Comparison of ENCODE assay signal across 18 cellular contexts in the genomic region with DNA sequence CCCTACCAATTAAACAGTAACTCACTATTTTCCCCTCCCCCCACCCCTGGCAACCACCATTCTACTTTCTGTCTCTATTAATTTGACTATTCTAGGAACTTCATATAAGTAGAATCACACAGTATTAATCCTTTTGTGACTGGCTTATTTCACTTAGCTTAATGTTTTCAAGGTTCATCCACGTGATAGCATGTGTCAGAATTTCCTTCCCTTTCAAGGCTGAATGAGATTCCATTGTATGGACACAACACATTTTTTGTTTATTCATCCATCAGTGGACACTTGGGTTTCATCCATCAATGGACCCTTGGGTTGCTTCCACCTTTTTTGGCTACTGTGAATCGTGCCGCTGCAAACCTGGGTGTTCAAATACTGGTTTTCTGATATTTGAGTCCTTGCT. TPM values are rescaled to one million over a fixed set of nuclear protein-coding genes. Genes with fewer than 3 reads are reported as not detected.
DNase-seq lines count a peak whose midpoint lies in the region; ATAC-seq lines count a peak whose summit lies in the region.
"Had no signal": no experiment of that assay in that cellular context is flagged by ENCODE, and none has a peak within 500 bp of the region (broad histone marks: within the 10 kb centered on the region; RNA-seq: fewer than 3 reads in every experiment).

No MANE protein-coding gene starts in this region.

- CTCF ChIA-PET in activated CD4-positive, alpha-beta memory T cell treated with anti-CD3 and anti-CD28 coated beads, Interleukin-2, amount 10 ng/mL, durations not matched to agents 7 days and 5 days (lab: Charles Lee): interaction anchor here (1.2 to 23.3 kb wide), 2 partner anchors 9 to 14 kb away, joined by 3 to 524 read pairs; no protein-coding TSS in a partner anchor

- H3K4me3 Mint-ChIP-seq in activated T-cell treated with anti-CD3 and anti-CD28 coated beads, Interleukin-2, amount 50 U/mL, for 72 hours: peak overlapping the region; percentile 92 to 93
- H3K4me3 Mint-ChIP-seq in activated CD4-positive, alpha-beta memory T cell treated with anti-CD3 and anti-CD28 coated beads, Interleukin-2, amount 10 ng/mL, durations not matched to agents 7 days and 5 days: no peak overlapping the region
- peak overlapping the region; percentile 92 to 94 for H3K4me3 Mint-ChIP-seq in effector memory CD8-positive, alpha-beta T cell
- H3K4me3 Mint-ChIP-seq: endodermal cell had no signal

- H3K27me3 Mint-ChIP-seq in activated T-cell treated with anti-CD3 and anti-CD28 coated beads, Interleukin-2, amount 50 U/mL, for 72 hours (ENCODE audit: low read depth): no peaks in the 10 kb centered on the region
- H3K27me3 Mint-ChIP-seq in activated CD4-positive, alpha-beta memory T cell treated with anti-CD3 and anti-CD28 coated beads, Interleukin-2, amount 10 ng/mL, durations not matched to agents 7 days and 5 days: no peaks in the 10 kb centered on the region
- no peaks in the 10 kb centered on the region for H3K27me3 Mint-ChIP-seq in effector memory CD8-positive, alpha-beta T cell

- H3K27ac Mint-ChIP-seq in activated T-cell treated with anti-CD3 and anti-CD28 coated beads, Interleukin-2, amount 50 U/mL, for 72 hours: peak overlapping the region; percentile 97
- H3K27ac Mint-ChIP-seq in activated CD4-positive, alpha-beta memory T cell treated with anti-CD3 and anti-CD28 coated beads, Interleukin-2, amount 10 ng/mL, durations not matched to agents 7 days and 5 days: peak overlapping the region; percentile 37
- peak overlapping the region; percentile 98 to 100 for H3K27ac Mint-ChIP-seq in effector memory CD8-positive, alpha-beta T cell
- H3K27ac Mint-ChIP-seq: endodermal cell had no signal

- peaks cover 26 to 71% of the 10 kb centered on the region in 2 donors for H3K36me3 Mint-ChIP-seq in activated T-cell treated with anti-CD3 and anti-CD28 coated beads, Interleukin-2, amount 50 U/mL, for 72 hours (ENCODE audit: insufficient read depth in 2 of 2)
- peaks cover 87% of the 10 kb centered on the region for H3K36me3 Mint-ChIP-seq in activated CD4-positive, alpha-beta memory T cell treated with anti-CD3 and anti-CD28 coated beads, Interleukin-2, amount 10 ng/mL, durations not matched to agents 7 days and 5 days (ENCODE audit: low read depth)
- peaks cover 72% of the 10 kb centered on the region for H3K36me3 Mint-ChIP-seq in effector memory CD8-positive, alpha-beta T cell (ENCODE audit: insufficient read depth)

- no peak for DNase-seq in activated T-cell treated with anti-CD3 and anti-CD28 coated beads, Interleukin-2, amount 50 U/mL, for 72 hours
- DNase-seq in activated T-cell treated with anti-CD3 and anti-CD28 coated beads for 4 hours: no peak
- DNase-seq in activated CD4-positive, alpha-beta memory T cell treated with anti-CD3 and anti-CD28 coated beads, Interleukin-2, amount 10 ng/mL, durations not matched to agents 7 days and 5 days: no peak
- no peak for DNase-seq in effector memory CD8-positive, alpha-beta T cell
- peak; percentile 62 for DNase-seq in renal cortical epithelial cell (ENCODE audit: low read depth)
- DNase-seq in NCI-H1092 (lab: John Stamatoyannopoulos, UW): no peak
- DNase-seq in caudate nucleus (lab: John Stamatoyannopoulos, UW): no peak
- DNase-seq: amniotic stem cell; endodermal cell; Karpas-422; NCI-H1417; NCI-H2171; NCI-H748 treated with DMSO at 0.1 percent for 48 hours; stimulated activated CD4-positive, alpha-beta T cell treated with anti-CD3 and anti-CD28 coated beads, Interleukin-4, amount 100 ng/mL, for 1 hour; testis had no signal

- POLR2A ChIA-PET in activated CD4-positive, alpha-beta memory T cell treated with anti-CD3 and anti-CD28 coated beads, Interleukin-2, amount 10 ng/mL, durations not matched to agents 7 days and 5 days (lab: Charles Lee): interaction anchor here (24.6 to 28.4 kb wide), 2 partner anchors 5 to 9 kb away, joined by 1193 read pairs; no protein-coding TSS in a partner anchor

- H3K9me3 Mint-ChIP-seq in activated T-cell treated with anti-CD3 and anti-CD28 coated beads, Interleukin-2, amount 50 U/mL, for 72 hours: no peaks in the 10 kb centered on the region
- no peaks in the 10 kb centered on the region for H3K9me3 Mint-ChIP-seq in activated CD4-positive, alpha-beta memory T cell treated with anti-CD3 and anti-CD28 coated beads, Interleukin-2, amount 10 ng/mL, durations not matched to agents 7 days and 5 days
- H3K9me3 Mint-ChIP-seq in effector memory CD8-positive, alpha-beta T cell: no peaks in the 10 kb centered on the region
- H3K9me3 Mint-ChIP-seq: endodermal cell had no signal

- H3K27ac ChIP-seq in caudate nucleus (ENCODE audit: low read depth, low read length): no peak overlapping the region
- H3K27ac ChIP-seq: testis had no signal

- peaks cover 100% of the 10 kb centered on the region for H3K4me1 Mint-ChIP-seq in activated T-cell treated with anti-CD3 and anti-CD28 coated beads, Interleukin-2, amount 50 U/mL, for 72 hours (ENCODE audit: low read depth)
- peaks cover 98% of the 10 kb centered on the region for H3K4me1 Mint-ChIP-seq in activated CD4-positive, alpha-beta memory T cell treated with anti-CD3 and anti-CD28 coated beads, Interleukin-2, amount 10 ng/mL, durations not matched to agents 7 days and 5 days
- peaks cover 85 to 91% of the 10 kb centered on the region in 2 donors for H3K4me1 Mint-ChIP-seq in effector memory CD8-positive, alpha-beta T cell (ENCODE audit: low read depth in 2 of 2)
- H3K4me1 Mint-ChIP-seq: endodermal cell had no signal

- ATAC-seq in activated T-cell treated with anti-CD3 and anti-CD28 coated beads, Interleukin-2, amount 50 U/mL, for 72 hours (replicated peaks in 1 of 2): no peak
- no peak for ATAC-seq in effector memory CD8-positive, alpha-beta T cell (replicated peaks)
- ATAC-seq in HG03175 (IDR thresholded peaks at IDR 0.05; ENCODE audit: unreplicated experiment): no peak
- ATAC-seq: Panc1, SK-N-SH treated with all-trans-retinoic acid at 6 μM for 48 hours had no signal

RNA-seq across cellular contexts. Expression of gene EIF2D, which starts 41.7 kb away (rescaled TPM):
- total RNA-seq in activated T-cell treated with anti-CD3 and anti-CD28 coated beads, Interleukin-2, amount 50 U/mL, for 72 hours: 100 to 1,000 TPM; 129 to 158 TPM
- total RNA-seq in activated CD4-positive, alpha-beta memory T cell treated with anti-CD3 and anti-CD28 coated beads, Interleukin-2, amount 10 ng/mL, durations not matched to agents 7 days and 5 days: 10 to 100 TPM; 42.2 to 43.1 TPM
- 40.5 and 52.8 TPM in 2 replicates for total RNA-seq in renal cortical epithelial cell

Comparison
In these comparisons a context has a peak if more than half of its experiments do, and no peak if none do; other contexts are left out.
1. H3K27ac Mint-ChIP-seq: peak in every context shown above with its lines; median percentile 99 in effector memory CD8-positive, alpha-beta T cell; 97 in activated T-cell treated with anti-CD3 and anti-CD28 coated beads, Interleukin-2, amount 50 U/mL, for 72 hours; 37 in activated CD4-positive, alpha-beta memory T cell treated with anti-CD3 and anti-CD28 coated beads, Interleukin-2, amount 10 ng/mL, durations not matched to agents 7 days and 5 days.